Comparison of ENCODE assay signal across 12 cellular contexts in genomic region chr15:96342611-96343528, GRCh38. TPM values are rescaled to one million over a fixed set of nuclear protein-coding genes. Genes with fewer than 3 reads are reported as not detected.
DNase-seq lines count a peak whose midpoint lies in the region; ATAC-seq and TF ChIP-seq lines count a peak whose summit lies in the region.
"Had no signal": no experiment of that assay in that cellular context is flagged by ENCODE, and none has a peak within 500 bp of the region (broad histone marks: within the 10 kb centered on the region; RNA-seq: fewer than 3 reads in every experiment).

No MANE protein-coding gene starts in this region.

- H2BK5ac ChIP-seq in H9 (ENCODE audit: insufficient read length, low read length): no peak overlapping the region

- in situ Hi-C loops in brain microvascular endothelial cell (cut with HindIII; ENCODE audit: low pct_ligation_motif_present, low sequenced_read_pairs): loop anchor here (25.0 kb wide), 2 partner anchors 1056 to 1306 kb away; no protein-coding TSS in a partner anchor

- peak overlapping the region; percentile 22 for H3K4me2 ChIP-seq in H9 (ENCODE audit: insufficient read depth, insufficient read length, low read length)

- H3K4me1 ChIP-seq in H9 (ENCODE audit: insufficient read depth, low read length): no peaks in the 10 kb centered on the region; the same call in 1 of the 2 replicates

- H3K36me3 ChIP-seq in brain microvascular endothelial cell (replicated peaks): peaks cover 50% of the 10 kb centered on the region
- H3K36me3 ChIP-seq in kidney epithelial cell (ENCODE audit: control insufficient read depth, insufficient read depth, low read length): no peaks in the 10 kb centered on the region

- H3K27ac Mint-ChIP-seq in H9: no peak overlapping the region
- no peak overlapping the region for H3K27ac Mint-ChIP-seq in activated CD4-positive, alpha-beta T cell treated with anti-CD3 and anti-CD28 coated beads, Interleukin-2, amount 10 ng/mL, durations not matched to agents 7 days and 5 days
- H3K27ac Mint-ChIP-seq: activated T-helper 17 cell treated with anti-CD3 and anti-CD28 coated beads, Interleukin-2, amount 50 U/mL, for 72 hours; CD8-positive, alpha-beta T cell had no signal

- H3K4me3 ChIP-seq in brain microvascular endothelial cell (ENCODE audit: low read depth, low read length): peak overlapping the region; percentile 79
- H3K4me3 ChIP-seq in kidney epithelial cell (ENCODE audit: low read depth, low read length): peak overlapping the region; percentile 69
- H3K4me3 ChIP-seq in skeletal muscle cell (ENCODE audit: low read depth, low read length): peak overlapping the region; percentile 93

- peaks cover 18% of the 10 kb centered on the region for H3K23me2 ChIP-seq in H9 (ENCODE audit: insufficient read length, low read depth, low read length, poor library complexity, severe bottlenecking)

- DNase-seq in H9: peak; percentile 40
- DNase-seq in brain microvascular endothelial cell: peak; percentile 22
- no peak for DNase-seq in kidney epithelial cell (ENCODE audit: low read depth)
- no peak for DNase-seq in skeletal muscle cell (ENCODE audit: low read depth)
- no peak for DNase-seq in SKM-1 treated with dmso at 0.1 percent for 144 hours (lab: John Stamatoyannopoulos, UW; ENCODE audit: unreplicated experiment)
- no peak for DNase-seq in NCI-H2196 treated with DMSO at 0.1 percent for 48 hours (lab: John Stamatoyannopoulos, UW; ENCODE audit: unreplicated experiment)
- DNase-seq in activated CD4-positive, alpha-beta T cell treated with anti-CD3 and anti-CD28 coated beads, Interleukin-2, amount 10 ng/mL, durations not matched to agents 7 days and 5 days: no peak
- DNase-seq: CD8-positive, alpha-beta T cell; T-helper 2 cell had no signal

- H2AFZ ChIP-seq in H9 (ENCODE audit: low read length): no peak overlapping the region

- H3K9ac ChIP-seq in H9 (ENCODE audit: extremely low read depth, insufficient read length, low read length): no peak overlapping the region

- H3K9me3 Mint-ChIP-seq in H9: peaks cover 0 to 4% of the 10 kb centered on the region in 2 experiments; a peak in 2 of 5 replicates
- H3K9me3 Mint-ChIP-seq in activated CD4-positive, alpha-beta T cell treated with anti-CD3 and anti-CD28 coated beads, Interleukin-2, amount 10 ng/mL, durations not matched to agents 7 days and 5 days: peaks cover 3% of the 10 kb centered on the region

- TF ChIP-seq CTCF in H9 (conservative IDR thresholded peaks at IDR 0.05): no peak
- no peak for TF ChIP-seq CTCF in brain microvascular endothelial cell (IDR thresholded peaks at IDR 0.05; ENCODE audit: low read depth, low read length, missing control alignments)
- no peak for TF ChIP-seq CTCF in kidney epithelial cell (IDR thresholded peaks at IDR 0.05; ENCODE audit: insufficient read depth, low read length, poor library complexity, severe bottlenecking)

- no peak overlapping the region for H3K23ac ChIP-seq in H9 (ENCODE audit: insufficient read length, low read depth, low read length)

- no peaks in the 10 kb centered on the region for H4K20me1 ChIP-seq in H9 (ENCODE audit: control insufficient read depth, insufficient read depth, insufficient read length)

- H3K27me3 ChIP-seq in H9 (ENCODE audit: insufficient read depth, low read length): peaks cover 66% of the 10 kb centered on the region
- H3K27me3 ChIP-seq in brain microvascular endothelial cell (replicated peaks): no peaks in the 10 kb centered on the region
- H3K27me3 ChIP-seq in kidney epithelial cell (ENCODE audit: control insufficient read depth, insufficient read depth, low read length): no peaks in the 10 kb centered on the region

- H3K36me3 Mint-ChIP-seq in H9 (ENCODE audit: insufficient read depth in 1 of 3, low read depth in 3 of 3): no peaks in the 10 kb centered on the region; a peak in 1 of 7 replicates
- peaks cover 5% of the 10 kb centered on the region for H3K36me3 Mint-ChIP-seq in activated CD4-positive, alpha-beta T cell treated with anti-CD3 and anti-CD28 coated beads, Interleukin-2, amount 10 ng/mL, durations not matched to agents 7 days and 5 days (ENCODE audit: low read depth)
- H3K36me3 Mint-ChIP-seq: CD8-positive, alpha-beta T cell had no signal

- no peak overlapping the region for H3K27ac ChIP-seq in H9 (ENCODE audit: insufficient read length, low read depth, low read length)
- H3K27ac ChIP-seq in brain microvascular endothelial cell: peak overlapping the region; percentile 77

- no peak overlapping the region for H2BK120ac ChIP-seq in H9 (ENCODE audit: low read depth, low read length, poor library complexity, severe bottlenecking)

- no peak overlapping the region for H4K5ac ChIP-seq in H9 (ENCODE audit: insufficient read length, low read depth, low read length)

- H3K79me1 ChIP-seq in H9 (ENCODE audit: insufficient read depth, low read depth, low read length, poor library complexity, severe bottlenecking): no peaks in the 10 kb centered on the region

- H3K27me3 Mint-ChIP-seq in H9 (ENCODE audit: low read depth): peaks cover 29% of the 10 kb centered on the region
- peaks cover 87% of the 10 kb centered on the region for H3K27me3 Mint-ChIP-seq in activated CD4-positive, alpha-beta T cell treated with anti-CD3 and anti-CD28 coated beads, Interleukin-2, amount 10 ng/mL, durations not matched to agents 7 days and 5 days

- no peak overlapping the region for H2BK20ac ChIP-seq in H9 (ENCODE audit: low read depth, low read length, poor library complexity, severe bottlenecking)

- no peak overlapping the region for H3K56ac ChIP-seq in H9 (ENCODE audit: insufficient read length, low read depth, low read length)

- no peak overlapping the region for H3K18ac ChIP-seq in H9 (ENCODE audit: insufficient read length, low read depth, low read length)

- H3K4me3 Mint-ChIP-seq in H9: peak overlapping the region; percentile 12 to 85; a peak in 4 of 5 replicates
- no peak overlapping the region for H3K4me3 Mint-ChIP-seq in activated CD4-positive, alpha-beta T cell treated with anti-CD3 and anti-CD28 coated beads, Interleukin-2, amount 10 ng/mL, durations not matched to agents 7 days and 5 days
- H3K4me3 Mint-ChIP-seq: activated T-helper 17 cell treated with anti-CD3 and anti-CD28 coated beads, Interleukin-2, amount 50 U/mL, for 72 hours; CD8-positive, alpha-beta T cell had no signal

- H3K9me3 ChIP-seq in H9 (ENCODE audit: control insufficient read depth, low read depth, low read length): no peaks in the 10 kb centered on the region

- no peak overlapping the region for H3K14ac ChIP-seq in H9 (ENCODE audit: insufficient read depth, low read length)

- H3K4me1 Mint-ChIP-seq in H9: peaks cover 57 to 84% of the 10 kb centered on the region in 2 experiments
- H3K4me1 Mint-ChIP-seq in activated CD4-positive, alpha-beta T cell treated with anti-CD3 and anti-CD28 coated beads, Interleukin-2, amount 10 ng/mL, durations not matched to agents 7 days and 5 days: no peaks in the 10 kb centered on the region
- H3K4me1 Mint-ChIP-seq: activated T-helper 17 cell treated with anti-CD3 and anti-CD28 coated beads, Interleukin-2, amount 50 U/mL, for 72 hours had no signal

- POLR2A ChIA-PET in activated CD4-positive, alpha-beta T cell treated with anti-CD3 and anti-CD28 coated beads, Interleukin-2, amount 10 ng/mL, durations not matched to agents 7 days and 5 days (lab: Charles Lee): no interaction called here

- no peak overlapping the region for H2AK5ac ChIP-seq in H9 (ENCODE audit: insufficient read length, low read length)

- no CpG with 5 or more reads among the region's 31 CpGs for WGBS in H9 (ENCODE audit: extremely low coverage, insufficient read length, low lambda C conversion rate)

- ATAC-seq in HG03469 (IDR thresholded peaks at IDR 0.05; ENCODE audit: unreplicated experiment): no peak
- ATAC-seq: activated T-helper 17 cell treated with anti-CD3 and anti-CD28 coated beads, Interleukin-2, amount 50 U/mL, for 72 hours; CD8-positive, alpha-beta T cell had no signal

- no peak overlapping the region for H2BK15ac ChIP-seq in H9 (ENCODE audit: low read depth, low read length)

- H3K79me2 ChIP-seq in H9 (ENCODE audit: insufficient read depth, low read length): no peaks in the 10 kb centered on the region

- no peak overlapping the region for H2BK12ac ChIP-seq in H9 (ENCODE audit: insufficient read length, low read depth, low read length)

- H3K4ac ChIP-seq in H9 (ENCODE audit: low read depth, low read length): no peak overlapping the region

- CTCF ChIA-PET in activated CD4-positive, alpha-beta T cell treated with anti-CD3 and anti-CD28 coated beads, Interleukin-2, amount 10 ng/mL, durations not matched to agents 7 days and 5 days (lab: Charles Lee): interaction anchor here (0.6 to 1.2 kb wide), 4 partner anchors 9 to 627 kb away, joined by 3 to 4 read pairs (median 3); no protein-coding TSS in a partner anchor

- H4K91ac ChIP-seq in H9 (ENCODE audit: insufficient read length, low read depth, low read length): no peak overlapping the region

- no peak overlapping the region for H3T11ph ChIP-seq in H9 (ENCODE audit: low read length)

- no peak overlapping the region for H4K8ac ChIP-seq in H9 (replicated peaks; ENCODE audit: insufficient read length, low read depth, low read length)

RNA-seq across cellular contexts. Expression of gene NR2F2, which starts 12.4 kb away (rescaled TPM):
- 0.24 TPM in 1 of 2 replicates, not detected in the other for total RNA-seq in H9 (2021)
- 19.1 and 22.9 TPM in 2 replicates for total RNA-seq in kidney epithelial cell
- total RNA-seq in activated CD4-positive, alpha-beta T cell treated with anti-CD3 and anti-CD28 coated beads, Interleukin-2, amount 10 ng/mL, durations not matched to agents 7 days and 5 days: not detected
- total RNA-seq: activated T-helper 17 cell treated with anti-CD3 and anti-CD28 coated beads, Interleukin-2, amount 50 U/mL, for 72 hours; CD8-positive, alpha-beta T cell; mononuclear cell had no signal

Comparison
In these comparisons a context has a peak if more than half of its experiments do, and no peak if none do; other contexts are left out.
1. DNase-seq: peak in H9 (single experiment) and brain microvascular endothelial cell (single experiment); none in kidney epithelial cell (single experiment), skeletal muscle cell (single experiment), SKM-1 treated with dmso at 0.1 percent for 144 hours (single experiment), NCI-H2196 treated with DMSO at 0.1 percent for 48 hours (single experiment) and activated CD4-positive, alpha-beta T cell treated with anti-CD3 and anti-CD28 coated beads, Interleukin-2, amount 10 ng/mL, durations not matched to agents 7 days and 5 days (single experiment).
2. RNA of gene NR2F2, which starts 12.4 kb away (total RNA-seq): 19.1 to 22.9 TPM in kidney epithelial cell; 0.24 TPM in H9 and not detected in activated CD4-positive, alpha-beta T cell treated with anti-CD3 and anti-CD28 coated beads, Interleukin-2, amount 10 ng/mL, durations not matched to agents 7 days and 5 days; every median in the first group is over 10 times any median in the second.
3. Peak in every context shown above with its lines, with median percentiles within 50 percentile points of each other: H3K4me3 ChIP-seq.